Comparison of ENCODE assay signal across 12 cellular contexts in the genomic region with DNA sequence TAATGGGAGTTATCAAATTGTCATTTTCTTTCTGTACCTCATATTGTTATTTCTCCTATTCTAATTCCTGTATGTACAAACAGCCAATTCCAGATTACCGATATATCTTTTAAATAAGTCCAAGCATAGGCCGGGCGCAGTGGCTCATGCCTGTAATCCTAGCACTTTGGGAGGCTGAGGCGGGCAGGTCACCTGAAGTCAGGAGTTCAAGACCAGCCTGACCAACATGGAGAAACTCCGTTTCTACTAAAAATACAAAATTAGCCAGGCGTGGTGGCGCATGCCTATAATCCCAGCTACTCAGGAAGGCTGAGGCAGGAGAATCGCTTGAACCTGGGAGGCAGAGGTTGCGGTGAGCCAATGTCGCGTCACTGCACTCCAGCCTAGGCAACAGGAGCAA. TPM values are rescaled to one million over a fixed set of nuclear protein-coding genes. Genes with fewer than 3 reads are reported as not detected.
DNase-seq lines count a peak whose midpoint lies in the region; ATAC-seq and TF ChIP-seq lines count a peak whose summit lies in the region.
"Not testable (repeated sequence)": the region's sequence is repeated elsewhere in the genome, so short reads cannot be mapped to it uniquely, and the experiment has no call there.
"Had no signal": no experiment of that assay in that cellular context is flagged by ENCODE, and none has a peak within 500 bp of the region (broad histone marks: within the 10 kb centered on the region; RNA-seq: fewer than 3 reads in every experiment).

No MANE protein-coding gene starts in this region.

- H2AFZ ChIP-seq in Loucy (ENCODE audit: low read length): not testable (repeated sequence)

- H3K27ac ChIP-seq in CD8-positive, alpha-beta memory T cell (ENCODE audit: low read depth, low read length): not testable (repeated sequence)

- H3K9me2 ChIP-seq in Loucy (replicated peaks; ENCODE audit: low read depth, low read length): not testable (repeated sequence)

- not testable (repeated sequence) for H3K9me3 ChIP-seq in CD8-positive, alpha-beta memory T cell (ENCODE audit: low read length); Loucy (ENCODE audit: insufficient read depth, low read depth, low read length)

- not testable (repeated sequence) for ATAC-seq in activated CD4-positive, alpha-beta T cell treated with anti-CD3 and anti-CD28 coated beads for 36 hours; naive B cell (ENCODE audit: low read depth in 2 of 2); sciatic nerve

- POLR2A ChIA-PET in CD8-positive, alpha-beta memory T cell (lab: Charles Lee): interaction anchor here (1.8 kb wide), 1 partner anchor 14 kb away, joined by 10 read pairs; no protein-coding TSS in a partner anchor
- POLR2A ChIA-PET in activated CD4-positive, alpha-beta T cell treated with anti-CD3 and anti-CD28 coated beads for 36 hours (lab: Charles Lee): not testable (repeated sequence)
- POLR2A ChIA-PET in MCF 10A (lab: Yijun Ruan, JAX): interaction anchor here (0.6 to 8.9 kb wide), 3 partner anchors 9 to 83 kb away, joined by 4 to 169 read pairs (median 30); partner anchors contain the start of gene HNRNPF

- peak overlapping the region; percentile 33 for H3K9ac ChIP-seq in Loucy (ENCODE audit: low read depth, low read length, poor library complexity, severe bottlenecking)

- H3K4me1 Mint-ChIP-seq in CD8-positive, alpha-beta memory T cell: peaks cover 64 to 90% (median 87%) of the 10 kb centered on the region in 3 donors
- peaks cover 63% of the 10 kb centered on the region for H3K4me1 Mint-ChIP-seq in activated CD4-positive, alpha-beta T cell treated with anti-CD3 and anti-CD28 coated beads for 36 hours
- peaks cover 51% of the 10 kb centered on the region for H3K4me1 Mint-ChIP-seq in activated T-helper 2 cell treated with anti-CD3 and anti-CD28 coated beads, Interferon-gamma antibody, Interleukin-2, Interleukin-4, amounts not matched to agents 10 μg/mL and 5 μg/mL and 100 μg/mL, durations not matched to agents 14 hours and 24 hours and 36 hours (ENCODE audit: low read depth)
- H3K4me1 Mint-ChIP-seq in MCF 10A (ENCODE audit: insufficient read depth, unreplicated experiment): peaks cover 20% of the 10 kb centered on the region
- peaks cover 54 to 69% (median 61%) of the 10 kb centered on the region in 3 donors for H3K4me1 Mint-ChIP-seq in naive B cell

- TF ChIP-seq CTCF in Loucy (conservative IDR thresholded peaks at IDR 0.05; ENCODE audit: low read length); MCF 10A (IDR thresholded peaks at IDR 0.05; ENCODE audit: unreplicated experiment): not testable (repeated sequence)

- peaks cover 9 to 81% (median 24%) of the 10 kb centered on the region in 3 donors for H3K36me3 Mint-ChIP-seq in CD8-positive, alpha-beta memory T cell
- peaks cover 93% of the 10 kb centered on the region for H3K36me3 Mint-ChIP-seq in activated CD4-positive, alpha-beta T cell treated with anti-CD3 and anti-CD28 coated beads for 36 hours (ENCODE audit: low read depth)
- H3K36me3 Mint-ChIP-seq in activated T-helper 2 cell treated with anti-CD3 and anti-CD28 coated beads, Interferon-gamma antibody, Interleukin-2, Interleukin-4, amounts not matched to agents 10 μg/mL and 5 μg/mL and 100 μg/mL, durations not matched to agents 14 hours and 24 hours and 36 hours (ENCODE audit: low read depth): peaks cover 91% of the 10 kb centered on the region
- peaks cover 95% of the 10 kb centered on the region for H3K36me3 Mint-ChIP-seq in MCF 10A (ENCODE audit: insufficient read depth, unreplicated experiment)
- peaks cover 22 to 30% of the 10 kb centered on the region in 2 donors for H3K36me3 Mint-ChIP-seq in naive B cell

- BruUV-seq in MCF 10A (replicated peaks; lab: Mats Ljungman, UMichigan): not testable (repeated sequence)

- CTCF ChIA-PET in CD8-positive, alpha-beta memory T cell (lab: Charles Lee): interaction anchor here (1.2 to 1.4 kb wide), 2 partner anchors 14 to 101 kb away, joined by 3 to 4 read pairs; no protein-coding TSS in a partner anchor
- CTCF ChIA-PET in activated CD4-positive, alpha-beta T cell treated with anti-CD3 and anti-CD28 coated beads for 36 hours (lab: Charles Lee): interaction anchor here (0.7 to 1.4 kb wide), 2 partner anchors 8 to 14 kb away, joined by 3 to 5 read pairs; no protein-coding TSS in a partner anchor
- CTCF ChIA-PET in MCF 10A (lab: Yijun Ruan, JAX): interaction anchor here (0.5 to 1.6 kb wide), 2 partner anchors 9 to 69 kb away, joined by 3 to 6 read pairs; no protein-coding TSS in a partner anchor

- H3K27ac Mint-ChIP-seq in CD8-positive, alpha-beta memory T cell: peak overlapping the region; percentile 36 to 98 (median 90)
- H3K27ac Mint-ChIP-seq in activated CD4-positive, alpha-beta T cell treated with anti-CD3 and anti-CD28 coated beads for 36 hours: peak overlapping the region; percentile 91
- peak overlapping the region; percentile 29 for H3K27ac Mint-ChIP-seq in activated T-helper 2 cell treated with anti-CD3 and anti-CD28 coated beads, Interferon-gamma antibody, Interleukin-2, Interleukin-4, amounts not matched to agents 10 μg/mL and 5 μg/mL and 100 μg/mL, durations not matched to agents 14 hours and 24 hours and 36 hours
- H3K27ac Mint-ChIP-seq in MCF 10A (ENCODE audit: low read depth, unreplicated experiment): peak overlapping the region; percentile 73
- H3K27ac Mint-ChIP-seq in naive B cell: peak overlapping the region in 5 of 6 donors; percentile 4 to 74 (median 68)

- H4K20me1 ChIP-seq in Loucy (ENCODE audit: insufficient read depth, low read length, poor library complexity, severe bottlenecking): peaks cover 92% of the 10 kb centered on the region

- H3K4me1 ChIP-seq in CD8-positive, alpha-beta memory T cell (ENCODE audit: insufficient read depth, low read length): peaks cover 75% of the 10 kb centered on the region
- peaks cover 52% of the 10 kb centered on the region for H3K4me1 ChIP-seq in Loucy (ENCODE audit: insufficient read depth, low read length, poor library complexity, severe bottlenecking)

- H3K27me3 ChIP-seq in CD8-positive, alpha-beta memory T cell (ENCODE audit: insufficient read depth, low read length, poor library complexity, severe bottlenecking); Loucy (ENCODE audit: insufficient read depth, low read length, poor library complexity, severe bottlenecking): not testable (repeated sequence)

- DNase-seq in CD8-positive, alpha-beta memory T cell; activated CD4-positive, alpha-beta T cell treated with anti-CD3 and anti-CD28 coated beads for 36 hours; activated T-helper 2 cell treated with anti-CD3 and anti-CD28 coated beads, Interferon-gamma antibody, Interleukin-2, Interleukin-4, amounts not matched to agents 10 μg/mL and 5 μg/mL and 100 μg/mL, durations not matched to agents 14 hours and 24 hours and 36 hours (ENCODE audit: low spot score); MCF 10A (ENCODE audit: unreplicated experiment); naive B cell: not testable (repeated sequence)
- DNase-seq in sciatic nerve (ENCODE audit: low spot score): peak; percentile 33

- H3K79me2 ChIP-seq in Loucy (ENCODE audit: insufficient read depth, low read length): peaks cover 98% of the 10 kb centered on the region

- not testable (repeated sequence) for H3K4me3 ChIP-seq in CD8-positive, alpha-beta memory T cell (ENCODE audit: low read length)
- peak overlapping the region; percentile 89 for H3K4me3 ChIP-seq in Loucy (ENCODE audit: low read length, poor library complexity, severe bottlenecking)

- peaks cover 52% of the 10 kb centered on the region for H3K36me3 ChIP-seq in CD8-positive, alpha-beta memory T cell (ENCODE audit: insufficient read depth, low read length)
- H3K36me3 ChIP-seq in Loucy (ENCODE audit: insufficient read depth, low read length): peaks cover 73% of the 10 kb centered on the region

- not testable (repeated sequence) for H3K9me3 Mint-ChIP-seq in CD8-positive, alpha-beta memory T cell; activated CD4-positive, alpha-beta T cell treated with anti-CD3 and anti-CD28 coated beads for 36 hours (ENCODE audit: low read depth); activated T-helper 2 cell treated with anti-CD3 and anti-CD28 coated beads, Interferon-gamma antibody, Interleukin-2, Interleukin-4, amounts not matched to agents 10 μg/mL and 5 μg/mL and 100 μg/mL, durations not matched to agents 14 hours and 24 hours and 36 hours; MCF 10A (ENCODE audit: unreplicated experiment); naive B cell

- not testable (repeated sequence) for H3K27me3 Mint-ChIP-seq in CD8-positive, alpha-beta memory T cell; activated CD4-positive, alpha-beta T cell treated with anti-CD3 and anti-CD28 coated beads for 36 hours; activated T-helper 2 cell treated with anti-CD3 and anti-CD28 coated beads, Interferon-gamma antibody, Interleukin-2, Interleukin-4, amounts not matched to agents 10 μg/mL and 5 μg/mL and 100 μg/mL, durations not matched to agents 14 hours and 24 hours and 36 hours (ENCODE audit: low read depth); MCF 10A (ENCODE audit: insufficient read depth, unreplicated experiment); naive B cell

- peak overlapping the region; percentile 93 for H3K4me2 ChIP-seq in Loucy (ENCODE audit: low read depth, low read length, poor library complexity, severe bottlenecking)

- intact Hi-C loops in activated CD4-positive, alpha-beta T cell treated with anti-CD3 and anti-CD28 coated beads for 36 hours (cut with DNase I, micrococcal nuclease): loop anchor here in 1 of 2 experiments (10.0 kb wide), 1 partner anchor 182 kb away; the partner anchor contains the start of gene ZNF239
- intact Hi-C loops in activated T-helper 2 cell treated with anti-CD3 and anti-CD28 coated beads, Interferon-gamma antibody, Interleukin-2, Interleukin-4, amounts not matched to agents 10 μg/mL and 5 μg/mL and 100 μg/mL, durations not matched to agents 14 hours and 24 hours and 36 hours (cut with micrococcal nuclease); MCF 10A (cut with micrococcal nuclease); sciatic nerve (cut with DNase I): not testable (repeated sequence)

- H3K4me3 Mint-ChIP-seq in CD8-positive, alpha-beta memory T cell: peak overlapping the region in 1 of 7 donors; percentile 14
- H3K4me3 Mint-ChIP-seq in activated CD4-positive, alpha-beta T cell treated with anti-CD3 and anti-CD28 coated beads for 36 hours; activated T-helper 2 cell treated with anti-CD3 and anti-CD28 coated beads, Interferon-gamma antibody, Interleukin-2, Interleukin-4, amounts not matched to agents 10 μg/mL and 5 μg/mL and 100 μg/mL, durations not matched to agents 14 hours and 24 hours and 36 hours (ENCODE audit: low read depth); MCF 10A (ENCODE audit: unreplicated experiment); naive B cell: not testable (repeated sequence)

- H3F3A ChIP-seq in Loucy (ENCODE audit: low read depth): not testable (repeated sequence)

RNA-seq across cellular contexts. Expression of gene HNRNPF, which starts 15.8 kb away (rescaled TPM):
- total RNA-seq in CD8-positive, alpha-beta memory T cell: 100 to 1,000 TPM; 562 to 566 TPM
- 261 TPM for polyA plus RNA-seq in CD8-positive, alpha-beta memory T cell
- 100 to 1,000 TPM; 410 to 466 TPM for total RNA-seq in activated CD4-positive, alpha-beta T cell treated with anti-CD3 and anti-CD28 coated beads for 36 hours
- 503 and 520 TPM in 2 replicates for total RNA-seq in activated T-helper 2 cell treated with anti-CD3 and anti-CD28 coated beads, Interferon-gamma antibody, Interleukin-2, Interleukin-4, amounts not matched to agents 10 μg/mL and 5 μg/mL and 100 μg/mL, durations not matched to agents 14 hours and 24 hours and 36 hours
- total RNA-seq in MCF 10A (2022) (184 and 198 TPM in 2 replicates), sciatic nerve (130 TPM)
- 100 to 1,000 TPM; 166 to 228 (median 215) TPM for polyA plus RNA-seq in naive B cell (ENCODE audit: low read depth in 6 of 6)

RNA-seq across cellular contexts. Expression of gene FXYD4, which starts 21.8 kb away (rescaled TPM):
- total RNA-seq in CD8-positive, alpha-beta memory T cell: not detected
- not detected for polyA plus RNA-seq in CD8-positive, alpha-beta memory T cell
- not detected for total RNA-seq in activated CD4-positive, alpha-beta T cell treated with anti-CD3 and anti-CD28 coated beads for 36 hours
- not detected in 2 replicates for total RNA-seq in activated T-helper 2 cell treated with anti-CD3 and anti-CD28 coated beads, Interferon-gamma antibody, Interleukin-2, Interleukin-4, amounts not matched to agents 10 μg/mL and 5 μg/mL and 100 μg/mL, durations not matched to agents 14 hours and 24 hours and 36 hours
- total RNA-seq in MCF 10A (2022): not detected in 2 replicates
- not detected for polyA plus RNA-seq in naive B cell (ENCODE audit: low read depth in 6 of 6)
- total RNA-seq in sciatic nerve: not detected
- total RNA-seq: activated CD8-positive, alpha-beta memory T cell treated with anti-CD3 and anti-CD28 coated beads for 36 hours; activated T-cell treated with anti-CD3 and anti-CD28 coated beads, Interleukin-2, amount 50 U/mL, for 4 hours; omental fat pad; renal cortical epithelial cell; subcutaneous adipose tissue had no signal

RNA-seq across cellular contexts. Expression of gene ZNF487, which starts 43.7 kb away (rescaled TPM):
- 1 to 10 TPM; 1.5 to 4.2 TPM for total RNA-seq in CD8-positive, alpha-beta memory T cell
- polyA plus RNA-seq in CD8-positive, alpha-beta memory T cell: 7.9 TPM
- total RNA-seq in activated CD4-positive, alpha-beta T cell treated with anti-CD3 and anti-CD28 coated beads for 36 hours: 1 to 10 TPM; 1.8 to 2.3 TPM
- total RNA-seq in activated T-helper 2 cell treated with anti-CD3 and anti-CD28 coated beads, Interferon-gamma antibody, Interleukin-2, Interleukin-4, amounts not matched to agents 10 μg/mL and 5 μg/mL and 100 μg/mL, durations not matched to agents 14 hours and 24 hours and 36 hours: 2.0 and 2.2 TPM in 2 replicates
- total RNA-seq in MCF 10A (2022): 2.2 and 2.6 TPM in 2 replicates
- polyA plus RNA-seq in naive B cell (ENCODE audit: low read depth in 6 of 6): 10 to 100 TPM in 2 of 6 donors, 1 to 10 TPM in 4; 5.6 to 18.3 (median 9.2) TPM
- total RNA-seq in sciatic nerve: 14.3 TPM

Comparison
In these comparisons a context has a peak if more than half of its experiments do, and no peak if none do; other contexts are left out.
1. H3K27ac Mint-ChIP-seq: peak in every context shown above with its lines; median percentile 91 in activated CD4-positive, alpha-beta T cell treated with anti-CD3 and anti-CD28 coated beads for 36 hours; 90 in CD8-positive, alpha-beta memory T cell; 73 in MCF 10A; 68 in naive B cell; 29 in activated T-helper 2 cell treated with anti-CD3 and anti-CD28 coated beads, Interferon-gamma antibody, Interleukin-2, Interleukin-4, amounts not matched to agents 10 μg/mL and 5 μg/mL and 100 μg/mL, durations not matched to agents 14 hours and 24 hours and 36 hours.